In the genomic region with DNA sequence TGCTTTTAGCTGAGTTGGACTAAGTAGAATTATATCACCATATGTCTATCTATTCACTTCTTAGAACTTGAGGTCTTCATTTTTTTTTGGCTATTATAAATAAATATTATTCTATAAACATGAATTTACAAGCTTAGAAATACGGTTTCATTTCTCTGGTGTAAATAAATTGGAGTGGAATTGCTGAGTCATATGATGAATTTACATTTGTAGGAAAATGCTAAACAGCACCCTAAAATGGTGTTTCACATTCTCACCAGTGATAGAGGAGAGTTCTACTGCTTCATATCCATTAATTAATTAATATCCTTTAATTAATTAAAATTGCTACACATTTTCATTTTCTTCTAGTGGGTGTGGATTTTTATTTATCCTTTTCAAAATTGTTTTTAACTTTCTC, we compare ENCODE assay signal across 2 cellular contexts.
TF ChIP-seq lines count a peak whose summit lies in the region.

No MANE protein-coding gene starts in this region.

TF ChIP-seq in HCT116, 20 proteins besides CTCF, POLR2A, EP300 and RAD21:
- TF ChIP-seq CBX3 (IDR thresholded peaks at IDR 0.05; ENCODE audit: low read depth) (no peak), SIN3A (IDR thresholded peaks at IDR 0.05; ENCODE audit: low read depth) (no peak), EGR1 (IDR thresholded peaks at IDR 0.05; ENCODE audit: low read depth) (no peak), ZBTB33 (IDR thresholded peaks at IDR 0.05; ENCODE audit: extremely low read depth, insufficient replicate concordance, low read length) (no peak), ELF1 (IDR thresholded peaks at IDR 0.05; ENCODE audit: borderline replicate concordance, low read depth) (no peak), POLR2AphosphoS5 (IDR thresholded peaks at IDR 0.05; ENCODE audit: low read depth, low read length) (no peak), SP1 (IDR thresholded peaks at IDR 0.05; ENCODE audit: low read depth) (no peak), TCF7L2 (IDR thresholded peaks at IDR 0.05; ENCODE audit: borderline replicate concordance, extremely low read depth, insufficient read depth, insufficient read length) (no peak), REST (IDR thresholded peaks at IDR 0.05; ENCODE audit: low read depth) (no peak), JUND (IDR thresholded peaks at IDR 0.05) (no peak), FOSL1 (IDR thresholded peaks at IDR 0.05; ENCODE audit: low read depth) (no peak), EZH2 (IDR thresholded peaks at IDR 0.05) (no peak), CEBPB (IDR thresholded peaks at IDR 0.05; ENCODE audit: low read depth) (no peak)
- TF ChIP-seq, protein P1, sequence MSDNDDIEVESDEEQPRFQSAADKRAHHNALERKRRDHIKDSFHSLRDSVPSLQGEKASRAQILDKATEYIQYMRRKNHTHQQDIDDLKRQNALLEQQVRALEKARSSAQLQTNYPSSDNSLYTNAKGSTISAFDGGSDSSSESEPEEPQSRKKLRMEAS (IDR thresholded peaks at IDR 0.05), result no peak

TF ChIP-seq in K562, 482 proteins besides CTCF, POLR2A, EP300 and RAD21:
- TF ChIP-seq ZEB2 (IDR thresholded peaks at IDR 0.05), result no peak
- TF ChIP-seq RBM15 (IDR thresholded peaks at IDR 0.05; ENCODE audit: insufficient read depth, low read length), result no peak
- no peak for TF ChIP-seq MTA2 (IDR thresholded peaks at IDR 0.05; ENCODE audit: low read depth)
- TF ChIP-seq MTA3 (IDR thresholded peaks at IDR 0.05; ENCODE audit: borderline replicate concordance), result no peak
- no peak for TF ChIP-seq ARNT (IDR thresholded peaks at IDR 0.05)
- peak; percentile 34; the same call in 1 of the 2 replicates for TF ChIP-seq ZNF316 (IDR thresholded peaks at IDR 0.05)
- no peak for TF ChIP-seq ZNF146 (CRISPR knock-in tag; IDR thresholded peaks at IDR 0.05; ENCODE audit: unreplicated experiment)
- TF ChIP-seq SRSF3 (IDR thresholded peaks at IDR 0.05; ENCODE audit: insufficient read depth, low read length), result no peak
- TF ChIP-seq RAD51 (IDR thresholded peaks at IDR 0.05; ENCODE audit: borderline replicate concordance, low read depth), result no peak
- no peak for TF ChIP-seq ZNF79 (CRISPR knock-in tag; IDR thresholded peaks at IDR 0.05; ENCODE audit: low read depth)
- TF ChIP-seq JUN (IDR thresholded peaks at IDR 0.05; ENCODE audit: borderline replicate concordance, low read depth, low read length), result no peak
- no peak for TF ChIP-seq JUN (CRISPR knock-in tag; IDR thresholded peaks at IDR 0.05; ENCODE audit: borderline replicate concordance)
- TF ChIP-seq, protein P2, sequence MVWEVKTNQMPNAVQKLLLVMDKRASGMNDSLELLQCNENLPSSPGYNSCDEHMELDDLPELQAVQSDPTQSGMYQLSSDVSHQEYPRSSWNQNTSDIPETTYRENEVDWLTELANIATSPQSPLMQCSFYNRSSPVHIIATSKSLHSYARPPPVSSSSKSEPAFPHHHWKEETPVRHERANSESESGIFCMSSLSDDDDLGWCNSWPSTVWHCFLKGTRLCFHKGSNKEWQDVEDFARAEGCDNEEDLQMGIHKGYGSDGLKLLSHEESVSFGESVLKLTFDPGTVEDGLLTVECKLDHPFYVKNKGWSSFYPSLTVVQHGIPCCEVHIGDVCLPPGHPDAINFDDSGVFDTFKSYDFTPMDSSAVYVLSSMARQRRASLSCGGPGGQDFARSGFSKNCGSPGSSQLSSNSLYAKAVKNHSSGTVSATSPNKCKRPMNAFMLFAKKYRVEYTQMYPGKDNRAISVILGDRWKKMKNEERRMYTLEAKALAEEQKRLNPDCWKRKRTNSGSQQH (CRISPR knock-in tag; IDR thresholded peaks at IDR 0.05), result no peak
- no peak for TF ChIP-seq POLR2G (IDR thresholded peaks at IDR 0.05; ENCODE audit: low read depth, low read length)
- peak; percentile 50 for TF ChIP-seq MAFG (tag; conservative IDR thresholded peaks at IDR 0.05)
- TF ChIP-seq TSC22D4 (tag; IDR thresholded peaks at IDR 0.05), result no peak
- no peak for TF ChIP-seq GTF2A2 (tag; IDR thresholded peaks at IDR 0.05)
- TF ChIP-seq L3MBTL2 (IDR thresholded peaks at IDR 0.05), result no peak
